In the genomic region with DNA sequence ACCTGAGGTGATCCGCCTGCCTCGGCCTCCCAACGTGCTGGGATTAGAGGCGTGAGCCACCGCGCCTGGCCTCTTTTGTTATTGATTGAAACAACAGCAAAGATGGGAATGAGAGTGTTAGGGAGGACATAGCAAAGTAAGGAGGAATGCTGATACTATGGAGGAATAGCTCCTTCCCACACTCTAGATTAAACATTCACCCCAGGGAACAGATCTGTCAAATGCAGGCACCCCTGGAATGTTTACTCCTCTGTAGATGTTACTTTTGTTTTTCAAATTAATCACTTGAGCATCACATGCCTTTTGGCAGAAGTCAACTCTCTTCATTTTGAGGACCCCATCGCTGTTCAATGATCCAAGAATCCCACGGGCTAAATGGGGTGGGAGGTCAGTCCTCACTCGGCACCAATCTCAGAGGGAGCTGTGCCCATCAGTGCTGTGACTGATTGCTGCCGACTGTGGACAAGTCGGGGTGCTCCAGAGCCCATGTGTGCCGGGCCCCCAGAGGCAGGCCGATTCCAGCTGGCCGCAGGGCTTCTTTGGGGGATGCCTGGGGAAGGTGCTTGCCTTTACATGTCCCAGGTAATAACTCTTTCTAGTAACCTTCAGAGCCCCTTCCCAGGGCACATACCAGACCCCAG, we compare ENCODE assay signal across 15 cellular contexts. TPM values are rescaled to one million over a fixed set of nuclear protein-coding genes. Genes with fewer than 3 reads are reported as not detected.
DNase-seq lines count a peak whose midpoint lies in the region; ATAC-seq, FAIRE-seq and TF ChIP-seq lines count a peak whose summit lies in the region.
"Had no signal": no experiment of that assay in that cellular context is flagged by ENCODE, and none has a peak within 500 bp of the region (broad histone marks: within the 10 kb centered on the region; RNA-seq: fewer than 3 reads in every experiment).

No MANE protein-coding gene starts in this region.

- peak overlapping the region; percentile 100 for H3K27ac ChIP-seq in HUES48 (ENCODE audit: low read depth, low read length)
- peak overlapping the region; percentile 92 for H3K27ac ChIP-seq in H1 (ENCODE audit: low read depth, low read length)

- H3K4me1 ChIP-seq in HUES48 (ENCODE audit: control insufficient read depth, insufficient read depth, low read length) (peaks cover 48% of the 10 kb centered on the region), H1 (replicated peaks in 1 of 4; ENCODE audit: control insufficient read depth in 3 of 4, insufficient read depth in 4 of 4, low read length in 3 of 4) (peaks cover 17 to 39% (median 31%) of the 10 kb centered on the region in 4 experiments)

- H3K4ac ChIP-seq in H1 (replicated peaks; ENCODE audit: insufficient read length, low read depth, low read length), result peak overlapping the region; percentile 40

- no peak overlapping the region for H3K27ac Mint-ChIP-seq in type B pancreatic cell
- H3K27ac Mint-ChIP-seq: CD4-positive, CD25-positive, alpha-beta regulatory T cell; IgD-negative memory B cell had no signal

- peak overlapping the region; percentile 40 for H2AK5ac ChIP-seq in H1 (ENCODE audit: low read depth, low read length)

- H2BK20ac ChIP-seq in H1 (ENCODE audit: low read length), result peak overlapping the region; percentile 77

- peak overlapping the region; percentile 53 for H3K4me3 ChIP-seq in HUES48 (ENCODE audit: low read depth, low read length)
- peak overlapping the region; percentile 1 to 46 (median 21); a peak in 5 of 8 replicates for H3K4me3 ChIP-seq in H1 (ENCODE audit: extremely low read depth in 1 of 4, insufficient read depth in 2 of 4, low read depth in 3 of 4, low read length in 4 of 4)

- H3K4me2 ChIP-seq in H1 (ENCODE audit: insufficient read depth in 1 of 2, low read depth in 2 of 2, low read length in 2 of 2), result peak overlapping the region; percentile 61 to 69

- 3% methylated on average over 14 of the region's 14 CpGs; no CpG with 5 or more reads in 1 of the 2 experiments for WGBS in H1 (ENCODE audit: extremely low coverage in 1 of 2, insufficient coverage in 1 of 2, insufficient read length in 1 of 2, insufficient replicate concordance in 2 of 2, low coverage in 1 of 2, low lambda C conversion rate in 2 of 2, missing lambda C conversion rate in 1 of 2), 2 experiments

- FAIRE-seq in H1 (lab: Jason Lieb, UNC), result peak; percentile 98
- FAIRE-seq: H54 had no signal

- H2BK120ac ChIP-seq in H1 (replicated peaks; ENCODE audit: low read depth, low read length), result peak overlapping the region; percentile 85

- POLR2A ChIA-PET in H1 (lab: Charles Lee; ENCODE audit: partially characterized antibody), result interaction anchor here (0.6 to 10.4 kb wide), 35 partner anchors 8 to 535 kb away, joined by 3 to 117 read pairs (median 6); no protein-coding TSS in a partner anchor

- H3K79me2 ChIP-seq in H1 (ENCODE audit: control insufficient read depth in 1 of 2, insufficient read depth in 2 of 2, low read length in 2 of 2), result peaks cover 2 to 20% of the 10 kb centered on the region in 2 experiments; a peak in 3 of 4 replicates

- no peak overlapping the region for H2BK15ac ChIP-seq in H1 (ENCODE audit: low read length)

- TF ChIP-seq CTCF in H1 (IDR thresholded peaks at IDR 0.05; ENCODE audit: control extremely low read depth in 1 of 3, insufficient read depth in 1 of 3, low read depth in 1 of 3, low read length in 3 of 3), result no peak
- no peak for TF ChIP-seq CTCF in type B pancreatic cell (conservative IDR thresholded peaks at IDR 0.05)

- no peaks in the 10 kb centered on the region for H3K27me3 Mint-ChIP-seq in type B pancreatic cell
- H3K27me3 Mint-ChIP-seq: IgD-negative memory B cell had no signal

- H3K27me3 ChIP-seq in HUES48 (ENCODE audit: control insufficient read depth, insufficient read depth, low read length), result no peaks in the 10 kb centered on the region
- peaks cover 0 to 3% (median 0%) of the 10 kb centered on the region in 4 experiments; a peak in 1 of 7 replicates for H3K27me3 ChIP-seq in H1 (replicated peaks in 1 of 4; ENCODE audit: control insufficient read depth in 3 of 4, extremely low read depth in 1 of 4, insufficient read depth in 3 of 4, low read length in 3 of 4)

- peak overlapping the region; percentile 99 for H3K18ac ChIP-seq in H1 (ENCODE audit: extremely low read depth, low read length)

- peaks cover 4% of the 10 kb centered on the region for H3K4me1 Mint-ChIP-seq in type B pancreatic cell (ENCODE audit: unreplicated experiment)
- H3K4me1 Mint-ChIP-seq: CD4-positive, CD25-positive, alpha-beta regulatory T cell; IgD-negative memory B cell had no signal

- H3K23ac ChIP-seq in H1 (ENCODE audit: insufficient read length), result no peak overlapping the region

- peak overlapping the region; percentile 100 for H2BK5ac ChIP-seq in H1 (ENCODE audit: low read depth, low read length)

- ATAC-seq in HG03571 (IDR thresholded peaks at IDR 0.05; ENCODE audit: unreplicated experiment) (no peak), GM21360 (IDR thresholded peaks at IDR 0.05; ENCODE audit: unreplicated experiment) (no peak)
- ATAC-seq: PC-3 had no signal

- H4K91ac ChIP-seq in H1 (replicated peaks; ENCODE audit: insufficient read length, low read length), result peak overlapping the region; percentile 94

- no peaks in the 10 kb centered on the region for H4K20me1 ChIP-seq in H1 (replicated peaks in 1 of 2; ENCODE audit: control insufficient read depth in 1 of 2, insufficient read depth in 2 of 2, low read length in 2 of 2)

- no peak overlapping the region for H3K14ac ChIP-seq in H1 (ENCODE audit: insufficient read length)

- peak overlapping the region; percentile 76 for H4K5ac ChIP-seq in H1 (ENCODE audit: insufficient read length, low read depth, low read length)

- peak overlapping the region; percentile 78 for H3K56ac ChIP-seq in H1 (replicated peaks; ENCODE audit: insufficient read length, low read depth, low read length)

- peaks cover 6% of the 10 kb centered on the region; the same call in 1 of the 2 replicates for H3K23me2 ChIP-seq in H1 (ENCODE audit: low read depth, low read length)

- peak overlapping the region; percentile 100; the same call in 1 of the 2 replicates for H2BK12ac ChIP-seq in H1 (ENCODE audit: low read depth, low read length)

- peak in 1 of 2 experiments; percentile 92; a peak in 1 of 3 replicates for TF ChIP-seq EP300 in H1 (IDR thresholded peaks at IDR 0.05; ENCODE audit: borderline replicate concordance in 1 of 2, low read depth in 2 of 2, low read length in 2 of 2)

- peak; percentile 82 to 84 for DNase-seq in H1 (ENCODE audit: low read depth in 1 of 2, low spot score in 2 of 2)
- DNase-seq in iPS-NIHi11 (ENCODE audit: low spot score), result peak; percentile 69
- peak; percentile 58 for DNase-seq in type B pancreatic cell (ENCODE audit: extremely low spot score, unreplicated experiment)
- no peak for DNase-seq in activated gamma-delta T cell treated with Interleukin-2 at 50 U/mL for 16 hours
- DNase-seq: ACHN; CD4-positive, CD25-positive, alpha-beta regulatory T cell; DMS79 treated with DMSO at 0.1 percent for 48 hours; GF-D8; NCI-H345; PC-3 had no signal

- H3K36me3 ChIP-seq in HUES48 (ENCODE audit: control insufficient read depth, insufficient read depth, low read length) (no peaks in the 10 kb centered on the region), H1 (ENCODE audit: control insufficient read depth in 2 of 4, insufficient read depth in 4 of 4, low read length in 3 of 4) (no peaks in the 10 kb centered on the region)

- H3K9ac ChIP-seq in HUES48 (ENCODE audit: low read depth, low read length) (peak overlapping the region; percentile 60), H1 (replicated peaks in 1 of 4; ENCODE audit: extremely low read depth in 1 of 4, low read depth in 3 of 4, low read length in 3 of 4) (peak overlapping the region in 2 of 4 experiments; percentile 55 to 61; a peak in 4 of 7 replicates)

- TF ChIP-seq POLR2A in H1 (IDR thresholded peaks at IDR 0.05; ENCODE audit: control extremely low read depth in 1 of 2, low read depth in 2 of 2, low read length in 2 of 2), result no peak; a peak in 1 of 3 replicates

- H3K9me3 ChIP-seq in HUES48 (ENCODE audit: control insufficient read depth, insufficient read depth, low read length) (no peaks in the 10 kb centered on the region), H1 (ENCODE audit: insufficient read depth in 2 of 2, low read depth in 1 of 2, low read length in 1 of 2) (no peaks in the 10 kb centered on the region)

- CTCF ChIA-PET in H1 (lab: Charles Lee; ENCODE audit: partially characterized antibody), result interaction anchor here (0.7 to 6.4 kb wide), 14 partner anchors 8 to 184 kb away, joined by 3 to 42 read pairs (median 4); no protein-coding TSS in a partner anchor

- no peak overlapping the region for H3K4me3 Mint-ChIP-seq in type B pancreatic cell
- H3K4me3 Mint-ChIP-seq: CD4-positive, CD25-positive, alpha-beta regulatory T cell; IgD-negative memory B cell had no signal

- no peak overlapping the region for H2AFZ ChIP-seq in H1 (ENCODE audit: low read length)

- H3K36me3 Mint-ChIP-seq in type B pancreatic cell, result no peaks in the 10 kb centered on the region
- H3K36me3 Mint-ChIP-seq: IgD-negative memory B cell had no signal

- peak overlapping the region; percentile 95; the same call in 1 of the 2 replicates for H4K8ac ChIP-seq in H1 (ENCODE audit: extremely low read depth, insufficient read depth, low read length)

- 0 out of 4 replicates have a peak, but pooled peaks have one; percentile 1 to 4 for TF ChIP-seq RAD21 in H1 (IDR thresholded peaks at IDR 0.05 in 1 of 2, conservative IDR thresholded peaks at IDR 0.05 in 1 of 2; ENCODE audit: low read depth in 2 of 2, low read length in 2 of 2)

- H3K9me3 Mint-ChIP-seq in type B pancreatic cell, result no peaks in the 10 kb centered on the region

- H3K79me1 ChIP-seq in H1 (ENCODE audit: low read depth, low read length), result no peaks in the 10 kb centered on the region

TF ChIP-seq in H1, 55 proteins besides CTCF, POLR2A, EP300 and RAD21 (continues in another document):
- TF ChIP-seq TAF7 (optimal IDR thresholded peaks at IDR 0.05; ENCODE audit: borderline replicate concordance, low read depth, low read length), result no peak
- peak; percentile 90 for TF ChIP-seq SP1 (IDR thresholded peaks at IDR 0.05; ENCODE audit: low read depth, low read length)
- TF ChIP-seq, protein P1, sequence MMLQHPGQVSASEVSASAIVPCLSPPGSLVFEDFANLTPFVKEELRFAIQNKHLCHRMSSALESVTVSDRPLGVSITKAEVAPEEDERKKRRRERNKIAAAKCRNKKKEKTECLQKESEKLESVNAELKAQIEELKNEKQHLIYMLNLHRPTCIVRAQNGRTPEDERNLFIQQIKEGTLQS (IDR thresholded peaks at IDR 0.05; ENCODE audit: insufficient read depth, low read depth, low read length), result no peak

RNA-seq across cellular contexts. Expression of a gene that starts 10.2 kb away (rescaled TPM):
- total RNA-seq in H1 (2021; fragmentation: NEBNext Ultra II Directional; extraction: Animal tissue kit (Norgen Biotek cat#: 25700)), result 36.5 and 40.4 TPM in 2 replicates
- 13.8 and 20.3 TPM in 2 replicates for polyA plus RNA-seq in H1 (2011; rRNA removed)
- 20.7 TPM for polyA plus RNA-seq in H1 (2011; cell fraction: cytosol; rRNA removed)
- 44.2 TPM for polyA plus RNA-seq in H1 (2011; cell fraction: nucleus; rRNA removed)
- 24.1 to 31.8 TPM (median 27.2 TPM) in 4 replicates for polyA plus RNA-seq in H1 (2012, experiment 1 of 2)
- 7.2 TPM for polyA plus RNA-seq in H1 (2012, experiment 2 of 2)
- 17.9 TPM for polyA plus RNA-seq in H1 (2013, experiment 1 of 2)
- 15.9 TPM for polyA plus RNA-seq in H1 (2013, experiment 2 of 2)
- polyA minus RNA-seq in H1 (2011; rRNA and poly(A)+ RNA removed), result 40.8 and 57.2 TPM in 2 replicates
- 26.1 TPM for polyA minus RNA-seq in H1 (2011; cell fraction: cytosol; rRNA and poly(A)+ RNA removed)
- polyA minus RNA-seq in H1 (2011; cell fraction: nucleus; rRNA and poly(A)+ RNA removed), result 66.4 TPM
- 25.7 and 47.1 TPM in 2 replicates for total RNA-seq in type B pancreatic cell (ENCODE audit: low replicate concordance)
- polyA plus RNA-seq: IgD-negative memory B cell had no signal
